In the genomic region with DNA sequence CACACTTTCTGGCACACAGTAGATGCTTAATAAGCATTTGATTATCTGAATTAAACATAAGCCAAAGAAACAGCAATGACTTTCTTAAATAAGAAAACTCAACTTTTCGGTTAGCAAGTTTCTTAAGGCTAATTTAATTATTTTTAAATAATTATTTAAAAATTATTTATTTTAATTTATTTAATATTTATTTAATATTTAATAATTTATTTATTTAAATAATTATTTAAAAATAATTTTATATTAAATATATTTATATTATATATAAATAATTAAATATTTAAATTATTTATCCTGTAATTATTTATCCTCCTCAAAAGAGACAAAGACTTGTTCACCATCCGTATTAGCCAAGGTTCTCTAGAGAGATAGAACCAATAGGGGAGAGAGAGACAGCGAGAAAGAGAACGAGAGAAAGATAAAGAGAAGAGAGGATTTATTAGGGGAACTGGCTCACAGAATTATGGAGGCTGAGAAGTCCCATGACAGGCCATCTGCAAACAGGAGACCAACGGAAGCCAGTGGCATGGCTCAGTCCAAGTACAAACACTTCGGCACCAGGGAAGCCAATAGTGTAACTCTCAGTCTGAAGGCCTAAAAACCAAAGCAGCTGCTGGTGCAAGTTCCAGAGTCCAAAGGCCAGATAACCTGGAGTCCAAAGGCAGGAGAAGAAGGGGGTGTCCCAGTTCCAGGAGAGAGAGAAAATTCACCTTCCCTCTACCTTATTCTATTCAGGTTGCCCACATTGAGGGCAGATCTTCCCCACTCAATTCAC, we compare ENCODE assay signal across 24 cellular contexts.
"Had no signal": no experiment of that assay in that cellular context is flagged by ENCODE, and none has a peak within 500 bp of the region (broad histone marks: within the 10 kb centered on the region; RNA-seq: fewer than 3 reads in every experiment).

No MANE protein-coding gene starts in this region.

- H3K9me3 ChIP-seq: adrenal gland had no signal

- H3K36me3 ChIP-seq: adrenal gland, esophagus muscularis mucosa, tibial artery had no signal

- ATAC-seq: activated CD8-positive, alpha-beta memory T cell treated with anti-CD3 and anti-CD28 coated beads, Interleukin-2, amount 10 ng/mL, durations not matched to agents 7 days and 5 days; activated CD8-positive, alpha-beta T cell treated with anti-CD3 and anti-CD28 coated beads for 36 hours; mucosa of descending colon; right cardiac atrium; stimulated activated naive CD8-positive, alpha-beta T cell treated with anti-CD3 and anti-CD28 coated beads, Interleukin-15, amount 100 ng/mL, for 72 hours; T-cell had no signal

- H3K4me1 Mint-ChIP-seq: activated CD4-positive, alpha-beta T cell treated with anti-CD3 and anti-CD28 coated beads, Interleukin-2, amount 10 ng/mL, durations not matched to agents 7 days and 5 days; activated CD8-positive, alpha-beta memory T cell treated with anti-CD3 and anti-CD28 coated beads, Interleukin-2, amount 10 ng/mL, durations not matched to agents 7 days and 5 days; stimulated activated naive CD8-positive, alpha-beta T cell treated with anti-CD3 and anti-CD28 coated beads, Interleukin-15, amount 100 ng/mL, for 72 hours had no signal

- H3K27me3 Mint-ChIP-seq: activated CD4-positive, alpha-beta T cell treated with anti-CD3 and anti-CD28 coated beads, Interleukin-2, amount 10 ng/mL, durations not matched to agents 7 days and 5 days; activated CD8-positive, alpha-beta memory T cell treated with anti-CD3 and anti-CD28 coated beads, Interleukin-2, amount 10 ng/mL, durations not matched to agents 7 days and 5 days; activated CD8-positive, alpha-beta T cell treated with anti-CD3 and anti-CD28 coated beads for 36 hours; stimulated activated naive CD8-positive, alpha-beta T cell treated with anti-CD3 and anti-CD28 coated beads, Interleukin-15, amount 100 ng/mL, for 72 hours; T-cell had no signal

- H3K4me3 Mint-ChIP-seq: activated CD4-positive, alpha-beta T cell treated with anti-CD3 and anti-CD28 coated beads, Interleukin-2, amount 10 ng/mL, durations not matched to agents 7 days and 5 days; activated CD8-positive, alpha-beta memory T cell treated with anti-CD3 and anti-CD28 coated beads, Interleukin-2, amount 10 ng/mL, durations not matched to agents 7 days and 5 days; activated CD8-positive, alpha-beta T cell treated with anti-CD3 and anti-CD28 coated beads for 36 hours; nephron progenitor cell; stimulated activated naive CD8-positive, alpha-beta T cell treated with anti-CD3 and anti-CD28 coated beads, Interleukin-15, amount 100 ng/mL, for 72 hours; T-cell; T-helper 2 cell treated with Interferon-gamma antibody and Interleukin-4, amounts not matched to agents 5 μg/mL and 100 μg/mL, for 36 hours had no signal

- H3K4me2 ChIP-seq: hepatocyte had no signal

- H3K4me3 ChIP-seq: adrenal gland, dorsolateral prefrontal cortex, esophagus muscularis mucosa, hepatocyte, mucosa of descending colon, tibial artery had no signal

- H3K27me3 ChIP-seq: adrenal gland, dorsolateral prefrontal cortex, esophagus muscularis mucosa, hepatocyte, tibial artery had no signal

- H3K27ac Mint-ChIP-seq: activated CD4-positive, alpha-beta T cell treated with anti-CD3 and anti-CD28 coated beads, Interleukin-2, amount 10 ng/mL, durations not matched to agents 7 days and 5 days; activated CD8-positive, alpha-beta memory T cell treated with anti-CD3 and anti-CD28 coated beads, Interleukin-2, amount 10 ng/mL, durations not matched to agents 7 days and 5 days; activated CD8-positive, alpha-beta T cell treated with anti-CD3 and anti-CD28 coated beads for 36 hours; activated naive CD4-positive, alpha-beta T cell treated with anti-CD3 and anti-CD28 coated beads, Interleukin-2, amount 50 U/mL, for 72 hours; nephron progenitor cell; stimulated activated naive CD8-positive, alpha-beta T cell treated with anti-CD3 and anti-CD28 coated beads, Interleukin-15, amount 100 ng/mL, for 72 hours; T-cell; T-helper 2 cell treated with Interferon-gamma antibody and Interleukin-4, amounts not matched to agents 5 μg/mL and 100 μg/mL, for 36 hours had no signal

- H3K79me2 ChIP-seq: hepatocyte, parathyroid adenoma had no signal

- H3K9ac ChIP-seq: parathyroid adenoma had no signal

- DNase-seq: activated CD4-positive, alpha-beta T cell treated with anti-CD3 and anti-CD28 coated beads, Interleukin-2, amount 10 ng/mL, durations not matched to agents 7 days and 5 days; activated CD4-positive, CD25-positive, alpha-beta regulatory T cell; activated CD8-positive, alpha-beta memory T cell treated with anti-CD3 and anti-CD28 coated beads, Interleukin-2, amount 10 ng/mL, durations not matched to agents 7 days and 5 days; activated CD8-positive, alpha-beta T cell treated with anti-CD3 and anti-CD28 coated beads for 36 hours; activated gamma-delta T cell; activated T-cell treated with anti-CD3 and anti-CD28 coated beads for 4 hours; adrenal gland; central memory CD4-positive, alpha-beta T cell; dorsolateral prefrontal cortex; glutamatergic neuron; mesenchymal stem cell; mucosa of descending colon; nephron progenitor cell; right cardiac atrium; stimulated activated CD4-positive, alpha-beta T cell treated with anti-CD3 and anti-CD28 coated beads, Interleukin-12 subunit alpha, Interleukin-12 subunit beta, amount 100 ng/mL, for 4 hours; stimulated activated CD4-positive, alpha-beta T cell treated with anti-CD3 and anti-CD28 coated beads, Interleukin-4, amount 100 ng/mL, for 4 hours; stimulated activated naive CD8-positive, alpha-beta T cell treated with anti-CD3 and anti-CD28 coated beads, Interleukin-15, amount 100 ng/mL, for 72 hours; T-cell; tibial artery had no signal

- H3K27ac ChIP-seq: adrenal gland, dorsolateral prefrontal cortex, esophagus muscularis mucosa, hepatocyte, parathyroid adenoma, tibial artery had no signal

- H3K4me1 ChIP-seq: adrenal gland, esophagus muscularis mucosa, parathyroid adenoma, tibial artery had no signal
